12 cellular contexts compared by ENCODE assay signal in genomic region chr11:99693941-99694492, GRCh38.
DNase-seq lines count a peak whose midpoint lies in the region; ATAC-seq and TF ChIP-seq lines count a peak whose summit lies in the region.
"Had no signal": no experiment of that assay in that cellular context is flagged by ENCODE, and none has a peak within 500 bp of the region (broad histone marks: within the 10 kb centered on the region; RNA-seq: fewer than 3 reads in every experiment).

No MANE protein-coding gene starts in this region.

- no peaks in the 10 kb centered on the region for H3F3A ChIP-seq in MM.1S (ENCODE audit: insufficient read depth, low read length)

- H3K27ac ChIP-seq in Karpas-422 (ENCODE audit: low read length) (no peak overlapping the region), MM.1S (ENCODE audit: low read length) (no peak overlapping the region)

- H3K4me1 ChIP-seq in Karpas-422 (ENCODE audit: low read length) (no peaks in the 10 kb centered on the region), MM.1S (ENCODE audit: low read length) (no peaks in the 10 kb centered on the region)

- no peak overlapping the region for H3K4me3 ChIP-seq in AG04449 (ENCODE audit: low read depth, low read length)
- no peak overlapping the region for H3K4me3 ChIP-seq in astrocyte of the cerebellum (ENCODE audit: low read depth, low read length)
- H3K4me3 ChIP-seq in kidney epithelial cell (ENCODE audit: low read depth, low read length) = no peak overlapping the region
- H3K4me3 ChIP-seq in Karpas-422 (ENCODE audit: low read length) = no peak overlapping the region
- H3K4me3 ChIP-seq in MM.1S (ENCODE audit: low read length) = no peak overlapping the region

- no peaks in the 10 kb centered on the region for H3K36me3 ChIP-seq in kidney epithelial cell (ENCODE audit: control insufficient read depth, insufficient read depth, low read length)
- no peaks in the 10 kb centered on the region for H3K36me3 ChIP-seq in Karpas-422 (ENCODE audit: insufficient read depth, low read length)
- no peaks in the 10 kb centered on the region for H3K36me3 ChIP-seq in MM.1S (replicated peaks; ENCODE audit: insufficient read depth, low read length)

- POLR2A ChIA-PET in AG04449 (lab: Yijun Ruan, JAX) = no interaction called here
- POLR2A ChIA-PET in T-cell (lab: Charles Lee) = no interaction called here

- DNase-seq in AG04449 (ENCODE audit: low read depth, low spot score) = peak; percentile 23
- DNase-seq in M059J (ENCODE audit: low read depth) = peak; percentile 81
- peak; percentile 55 for DNase-seq in astrocyte of the cerebellum (ENCODE audit: low read depth)
- DNase-seq in kidney epithelial cell (ENCODE audit: low read depth) = peak; percentile 21
- no peak for DNase-seq in NOMO-1 treated with dmso at 0.1 percent for 144 hours (lab: John Stamatoyannopoulos, UW; ENCODE audit: unreplicated experiment)
- DNase-seq in T-cell = no peak
- no peak for DNase-seq in Karpas-422
- DNase-seq in MM.1S = no peak
- DNase-seq: C1 segment of cervical spinal cord; NCI-H2107; stimulated activated naive CD8-positive, alpha-beta T cell treated with anti-CD3 and anti-CD28 coated beads, Interleukin-15, Interleukin-2, amounts not matched to agents 100 U/mL and 50 U/mL, for 24 hours had no signal

- in situ Hi-C loops in astrocyte of the cerebellum (cut with HindIII; ENCODE audit: low sequenced_read_pairs) = no loop called here

- H3K36me3 Mint-ChIP-seq in T-cell = no peaks in the 10 kb centered on the region
- H3K36me3 Mint-ChIP-seq: brain had no signal

- no peak overlapping the region for H3K4me2 ChIP-seq in Karpas-422 (ENCODE audit: low read depth, low read length, poor library complexity, severe bottlenecking)
- no peak overlapping the region for H3K4me2 ChIP-seq in MM.1S (ENCODE audit: low read depth, low read length)

- H3K27me3 Mint-ChIP-seq in T-cell = no peaks in the 10 kb centered on the region

- H3K27ac Mint-ChIP-seq in T-cell = no peak overlapping the region
- H3K27ac Mint-ChIP-seq: brain had no signal

- H3K4me3 Mint-ChIP-seq in T-cell = no peak overlapping the region
- H3K4me3 Mint-ChIP-seq: brain had no signal

- peaks cover 22 to 47% (median 36%) of the 10 kb centered on the region in 3 donors for H3K9me3 Mint-ChIP-seq in T-cell

- no peaks in the 10 kb centered on the region for H3K4me1 Mint-ChIP-seq in T-cell
- H3K4me1 Mint-ChIP-seq: brain had no signal

- H3K9me2 ChIP-seq in Karpas-422 (replicated peaks; ENCODE audit: insufficient read depth, low read length) (no peaks in the 10 kb centered on the region), MM.1S (replicated peaks; ENCODE audit: insufficient read depth, low read length) (no peaks in the 10 kb centered on the region)

- H4K20me1 ChIP-seq in Karpas-422 (ENCODE audit: insufficient read depth, low read depth, low read length) (no peaks in the 10 kb centered on the region), MM.1S (ENCODE audit: insufficient read depth, low read length) (no peaks in the 10 kb centered on the region)

- no peak for ATAC-seq in T-cell (replicated peaks in 1 of 4)
- ATAC-seq: stimulated activated naive CD8-positive, alpha-beta T cell treated with anti-CD3 and anti-CD28 coated beads, Interleukin-15, Interleukin-2, amounts not matched to agents 100 U/mL and 50 U/mL, for 24 hours had no signal

- peaks cover 68% of the 10 kb centered on the region for H3K9me3 ChIP-seq in Karpas-422 (ENCODE audit: low read length)
- H3K9me3 ChIP-seq in MM.1S (replicated peaks; ENCODE audit: insufficient read depth, low read length) = no peaks in the 10 kb centered on the region

- H3K79me2 ChIP-seq in Karpas-422 (ENCODE audit: low read length) = no peaks in the 10 kb centered on the region
- H3K79me2 ChIP-seq in MM.1S (ENCODE audit: low read length) = no peaks in the 10 kb centered on the region

- H2AFZ ChIP-seq in Karpas-422 (ENCODE audit: low read length) = no peak overlapping the region
- H2AFZ ChIP-seq in MM.1S (ENCODE audit: low read length) = no peak overlapping the region

- TF ChIP-seq CTCF in AG04449 (IDR thresholded peaks at IDR 0.05; ENCODE audit: insufficient read depth, low read length, missing control alignments) (no peak), astrocyte of the cerebellum (IDR thresholded peaks at IDR 0.05; ENCODE audit: low read depth, low read length, missing control alignments) (no peak), kidney epithelial cell (IDR thresholded peaks at IDR 0.05; ENCODE audit: insufficient read depth, low read length, poor library complexity, severe bottlenecking) (no peak), MM.1S (IDR thresholded peaks at IDR 0.05; ENCODE audit: low read length) (no peak)

- CTCF ChIA-PET in AG04449 (lab: Yijun Ruan, JAX) = no interaction called here
- CTCF ChIA-PET in T-cell (lab: Charles Lee) = no interaction called here

- H3K27me3 ChIP-seq in kidney epithelial cell (ENCODE audit: control insufficient read depth, insufficient read depth, low read length) = no peaks in the 10 kb centered on the region
- no peaks in the 10 kb centered on the region for H3K27me3 ChIP-seq in Karpas-422 (ENCODE audit: low read length)
- H3K27me3 ChIP-seq in MM.1S (replicated peaks; ENCODE audit: insufficient read depth, low read length) = no peaks in the 10 kb centered on the region

- H3K9ac ChIP-seq in Karpas-422 (ENCODE audit: low read length) (no peak overlapping the region), MM.1S (ENCODE audit: low read length) (no peak overlapping the region)

Comparison
In these comparisons a context has a peak if more than half of its experiments do, and no peak if none do; other contexts are left out.
1. DNase-seq: peak in AG04449 (single experiment), M059J (single experiment), astrocyte of the cerebellum (single experiment) and kidney epithelial cell (single experiment); none in NOMO-1 treated with dmso at 0.1 percent for 144 hours (single experiment), T-cell (0 of 34), Karpas-422 (single experiment) and MM.1S (single experiment).